9 cellular contexts compared by ENCODE assay signal in genomic region chr17:81427446-81428120, GRCh38. TPM values are rescaled to one million over a fixed set of nuclear protein-coding genes. Genes with fewer than 3 reads are reported as not detected.
DNase-seq lines count a peak whose midpoint lies in the region; ATAC-seq, FAIRE-seq and TF ChIP-seq lines count a peak whose summit lies in the region.
"Had no signal": no experiment of that assay in that cellular context is flagged by ENCODE, and none has a peak within 500 bp of the region (broad histone marks: within the 10 kb centered on the region; RNA-seq: fewer than 3 reads in every experiment).

No MANE protein-coding gene starts in this region.

- no peaks in the 10 kb centered on the region for H3K36me3 Mint-ChIP-seq in brain
- peaks cover 0 to 2% (median 0%) of the 10 kb centered on the region in 3 donors for H3K36me3 Mint-ChIP-seq in naive thymus-derived CD8-positive, alpha-beta T cell

- H3K4me3 Mint-ChIP-seq in brain, result peak overlapping the region in 4 of 5 experiments; percentile 46 to 77 (median 58)
- H3K4me3 Mint-ChIP-seq in naive thymus-derived CD8-positive, alpha-beta T cell, result peak overlapping the region in 8 of 10 donors; percentile 46 to 76 (median 58)

- H3K4me1 Mint-ChIP-seq in brain, result peaks cover 18% of the 10 kb centered on the region
- H3K4me1 Mint-ChIP-seq in naive thymus-derived CD8-positive, alpha-beta T cell, result peaks cover 5 to 28% (median 18%) of the 10 kb centered on the region in 4 donors

- no peaks in the 10 kb centered on the region for H3K27me3 Mint-ChIP-seq in brain
- peaks cover 2 to 36% (median 8%) of the 10 kb centered on the region in 5 donors for H3K27me3 Mint-ChIP-seq in naive thymus-derived CD8-positive, alpha-beta T cell

- FAIRE-seq in D721Med (lab: Jason Lieb, UNC), result no peak

- DNase-seq in C1 segment of cervical spinal cord (lab: John Stamatoyannopoulos, UW) (peak in 12 of 14 donors; percentile 25 to 83 (median 56)), NCI-H1092 treated with DMSO at 0.1 percent for 48 hours (lab: John Stamatoyannopoulos, UW) (peak; percentile 97), middle frontal gyrus (ENCODE audit: extremely low spot score, low spot score) (no peak), D721Med (ENCODE audit: insufficient read length, low spot score) (no peak)
- peak in 2 of 10 donors; percentile 16 to 26 for DNase-seq in naive thymus-derived CD8-positive, alpha-beta T cell
- no peak for DNase-seq in activated CD4-positive, alpha-beta T cell treated with anti-CD3 and anti-CD28 coated beads for 4 hours
- DNase-seq: activated T-cell treated with anti-CD3 and anti-CD28 coated beads, Interleukin-2, amount 50 U/mL, for 48 hours had no signal

- POLR2A ChIA-PET in naive thymus-derived CD8-positive, alpha-beta T cell (lab: Charles Lee), result interaction anchor here (1.4 kb wide), 1 partner anchor 15 kb away, joined by 4 read pairs; no protein-coding TSS in a partner anchor

- no peak for TF ChIP-seq CTCF in brain (conservative IDR thresholded peaks at IDR 0.05)
- no peak for TF ChIP-seq CTCF in D721Med (IDR thresholded peaks at IDR 0.05; ENCODE audit: insufficient read depth, missing control alignments)

- peak overlapping the region in 4 of 5 experiments; percentile 74 to 93 (median 90) for H3K27ac Mint-ChIP-seq in brain
- peak overlapping the region in 2 of 10 donors; percentile 43 to 71 for H3K27ac Mint-ChIP-seq in naive thymus-derived CD8-positive, alpha-beta T cell

- ATAC-seq in naive thymus-derived CD8-positive, alpha-beta T cell, result peak; percentile 46 to 59
- ATAC-seq in GM21423 (IDR thresholded peaks at IDR 0.05; ENCODE audit: unreplicated experiment), result no peak

- H3K9me3 Mint-ChIP-seq in brain, result no peaks in the 10 kb centered on the region
- H3K9me3 Mint-ChIP-seq in naive thymus-derived CD8-positive, alpha-beta T cell, result no peaks in the 10 kb centered on the region

RNA-seq across cellular contexts. Expression of gene BAHCC1, which starts 32.3 kb away (rescaled TPM):
- 19.5 TPM for polyA plus RNA-seq in brain (ENCODE audit: insufficient read depth, low read depth, low replicate concordance)
- not detected for total RNA-seq in naive thymus-derived CD8-positive, alpha-beta T cell
- polyA plus RNA-seq in naive thymus-derived CD8-positive, alpha-beta T cell, result not detected

Comparison
In these comparisons a context has a peak if more than half of its experiments do, and no peak if none do; other contexts are left out.
1. DNase-seq: peak in C1 segment of cervical spinal cord (12 of 14) and NCI-H1092 treated with DMSO at 0.1 percent for 48 hours (single experiment); none in middle frontal gyrus (single experiment), activated CD4-positive, alpha-beta T cell treated with anti-CD3 and anti-CD28 coated beads for 4 hours (0 of 2) and D721Med (single experiment).
2. RNA of gene BAHCC1, which starts 32.3 kb away (polyA plus RNA-seq): 19.5 TPM in brain (single experiment); not detected in naive thymus-derived CD8-positive, alpha-beta T cell; every median in the first group is over 10 times any median in the second.